Comparison of ENCODE assay signal across 2 cellular contexts in genomic region chr11:125551835-125552342, GRCh38.
TF ChIP-seq lines count a peak whose summit lies in the region.

No MANE protein-coding gene starts in this region.

TF ChIP-seq in K562, 482 proteins besides CTCF, POLR2A, EP300 and RAD21 (continues in another document):
- TF ChIP-seq CREBBP (IDR thresholded peaks at IDR 0.05; ENCODE audit: low read depth, low read length) (no peak), ZNF699 (CRISPR knock-in tag; IDR thresholded peaks at IDR 0.05; ENCODE audit: insufficient replicate concordance) (no peak), CREB3 (tag; conservative IDR thresholded peaks at IDR 0.05; ENCODE audit: low read depth) (peak; percentile 77), SMAD4 (CRISPR knock-in tag; conservative IDR thresholded peaks at IDR 0.05) (peak; percentile 80; the same call in 1 of the 2 replicates), ZNF384 (IDR thresholded peaks at IDR 0.05; ENCODE audit: low read depth, low read length) (no peak), MLLT1 (IDR thresholded peaks at IDR 0.05) (no peak), ZBTB49 (CRISPR knock-in tag; IDR thresholded peaks at IDR 0.05; ENCODE audit: borderline replicate concordance) (no peak), SMC3 (conservative IDR thresholded peaks at IDR 0.05; ENCODE audit: insufficient read depth, low read depth, low read length) (no peak), WHSC1 (IDR thresholded peaks at IDR 0.05; ENCODE audit: low read length) (no peak), ZNF165 (CRISPR knock-in tag; IDR thresholded peaks at IDR 0.05; ENCODE audit: borderline replicate concordance) (no peak; the same call in 1 of the 2 replicates), HNRNPK (IDR thresholded peaks at IDR 0.05; ENCODE audit: low read depth, low read length, poor library complexity, severe bottlenecking) (no peak), JUND (IDR thresholded peaks at IDR 0.05; ENCODE audit: borderline replicate concordance, low read depth, low read length) (peak; percentile 29; the same call in 1 of the 2 replicates), JUND (tag; IDR thresholded peaks at IDR 0.05; ENCODE audit: borderline replicate concordance, low read depth, low read length) (peak; percentile 42; the same call in 1 of the 3 replicates), RHOXF2B (CRISPR knock-in tag; conservative IDR thresholded peaks at IDR 0.05) (no peak), E2F1 (CRISPR knock-in tag; IDR thresholded peaks at IDR 0.05) (no peak), KDM5B (IDR thresholded peaks at IDR 0.05; ENCODE audit: insufficient replicate concordance, low read depth, low read length) (peak; percentile 31), TCF15 (CRISPR knock-in tag; IDR thresholded peaks at IDR 0.05) (no peak), NONO (IDR thresholded peaks at IDR 0.05; ENCODE audit: low read depth in 2 of 2, low read length in 1 of 2) (no peak)
- TF ChIP-seq, protein P1, sequence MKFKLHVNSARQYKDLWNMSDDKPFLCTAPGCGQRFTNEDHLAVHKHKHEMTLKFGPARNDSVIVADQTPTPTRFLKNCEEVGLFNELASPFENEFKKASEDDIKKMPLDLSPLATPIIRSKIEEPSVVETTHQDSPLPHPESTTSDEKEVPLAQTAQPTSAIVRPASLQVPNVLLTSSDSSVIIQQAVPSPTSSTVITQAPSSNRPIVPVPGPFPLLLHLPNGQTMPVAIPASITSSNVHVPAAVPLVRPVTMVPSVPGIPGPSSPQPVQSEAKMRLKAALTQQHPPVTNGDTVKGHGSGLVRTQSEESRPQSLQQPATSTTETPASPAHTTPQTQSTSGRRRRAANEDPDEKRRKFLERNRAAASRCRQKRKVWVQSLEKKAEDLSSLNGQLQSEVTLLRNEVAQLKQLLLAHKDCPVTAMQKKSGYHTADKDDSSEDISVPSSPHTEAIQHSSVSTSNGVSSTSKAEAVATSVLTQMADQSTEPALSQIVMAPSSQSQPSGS (CRISPR knock-in tag; IDR thresholded peaks at IDR 0.05): no peak

TF ChIP-seq in SK-N-SH, 30 proteins besides CTCF, POLR2A, EP300 and RAD21:
- no peak for TF ChIP-seq ZBTB33 (IDR thresholded peaks at IDR 0.05; ENCODE audit: borderline replicate concordance, low read depth)
- no peak for TF ChIP-seq GABPA (IDR thresholded peaks at IDR 0.05; ENCODE audit: low read depth)
- TF ChIP-seq FOXM1 (IDR thresholded peaks at IDR 0.05; ENCODE audit: low read depth): no peak
- no peak for TF ChIP-seq TCF12 (IDR thresholded peaks at IDR 0.05)
- TF ChIP-seq POLR2AphosphoS5 (IDR thresholded peaks at IDR 0.05; ENCODE audit: low read depth, low read length): no peak
- TF ChIP-seq FOXJ3 (CRISPR knock-in tag; IDR thresholded peaks at IDR 0.05): no peak
- TF ChIP-seq RCOR1 (IDR thresholded peaks at IDR 0.05; ENCODE audit: low read length): no peak
- TF ChIP-seq NRF1 (IDR thresholded peaks at IDR 0.05; ENCODE audit: low read depth, low read length): no peak
- no peak for TF ChIP-seq TEAD4 (IDR thresholded peaks at IDR 0.05; ENCODE audit: borderline replicate concordance, insufficient read depth)
- TF ChIP-seq MXI1 (IDR thresholded peaks at IDR 0.05; ENCODE audit: low read depth, low read length): no peak
- TF ChIP-seq, protein P2, sequence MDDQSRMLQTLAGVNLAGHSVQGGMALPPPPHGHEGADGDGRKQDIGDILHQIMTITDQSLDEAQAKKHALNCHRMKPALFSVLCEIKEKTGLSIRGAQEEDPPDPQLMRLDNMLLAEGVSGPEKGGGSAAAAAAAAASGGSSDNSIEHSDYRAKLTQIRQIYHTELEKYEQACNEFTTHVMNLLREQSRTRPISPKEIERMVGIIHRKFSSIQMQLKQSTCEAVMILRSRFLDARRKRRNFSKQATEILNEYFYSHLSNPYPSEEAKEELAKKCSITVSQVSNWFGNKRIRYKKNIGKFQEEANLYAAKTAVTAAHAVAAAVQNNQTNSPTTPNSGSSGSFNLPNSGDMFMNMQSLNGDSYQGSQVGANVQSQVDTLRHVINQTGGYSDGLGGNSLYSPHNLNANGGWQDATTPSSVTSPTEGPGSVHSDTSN (IDR thresholded peaks at IDR 0.05): no peak
